Comparison of ENCODE assay signal across 25 cellular contexts in the genomic region with DNA sequence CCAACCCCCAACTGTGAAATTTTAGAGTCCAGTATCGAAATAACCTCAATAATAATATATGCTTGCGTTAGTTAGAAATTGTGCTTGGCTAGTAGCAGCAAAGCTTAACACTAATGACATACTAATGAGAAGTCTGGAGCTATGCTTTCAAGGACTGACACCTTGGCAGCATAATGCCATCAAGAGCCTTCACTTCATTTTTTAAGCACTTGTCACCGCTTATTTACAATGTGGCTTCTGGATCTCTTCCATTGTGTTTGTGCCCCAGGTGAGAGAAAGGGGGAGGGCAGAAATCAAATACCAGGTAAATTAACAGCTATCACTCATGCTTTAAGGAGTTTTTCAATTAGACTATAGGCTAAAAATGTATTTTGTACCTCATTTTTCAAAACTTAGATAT.
"Had no signal": no experiment of that assay in that cellular context is flagged by ENCODE, and none has a peak within 500 bp of the region (broad histone marks: within the 10 kb centered on the region; RNA-seq: fewer than 3 reads in every experiment).

No MANE protein-coding gene starts in this region.

- ATAC-seq: activated T-cell treated with anti-CD3 and anti-CD28 coated beads, Interleukin-2, amount 50 U/mL, for 4 hours; K562; Panc1; Right ventricle myocardium inferior; T-cell had no signal

- H3K27ac ChIP-seq: brain microvascular endothelial cell, cardiac muscle cell, SK-N-MC had no signal

- H3K36me3 ChIP-seq: brain microvascular endothelial cell, cardiac muscle cell had no signal

- H3K27me3 ChIP-seq: brain microvascular endothelial cell, cardiac muscle cell had no signal

- H3K4me3 ChIP-seq: cardiac muscle cell, K562, SK-N-MC had no signal

- DNase-seq: activated B cell treated with CpG ODN at 0.5 μM for 24 hours; activated CD4-positive, alpha-beta T cell treated with anti-CD3 and anti-CD28 coated beads for 1 hour; activated CD4-positive, alpha-beta T cell treated with anti-CD3 and anti-CD28 coated beads, Interleukin-2, amount 10 ng/mL, durations not matched to agents 24 days and 14 days; activated CD4-positive, alpha-beta T cell treated with anti-CD3 and anti-CD28 coated beads, Interleukin-2, amount 50 U/mL, for 48 hours; activated effector memory CD4-positive, alpha-beta T cell treated with anti-CD3 and anti-CD28 coated beads, Interleukin-2, amount 50 U/mL, for 16 hours; activated naive CD4-positive, alpha-beta T cell treated with Interleukin-2 at 50 U/mL for 16 hours; activated T-cell treated with anti-CD3 and anti-CD28 coated beads, Interleukin-2, amount 50 U/mL, for 4 hours; amygdala; brain microvascular endothelial cell; Karpas-422; MM.1S; NCI-H1436 treated with DMSO at 0.1 percent for 48 hours; NCI-H187; NCI-H774; NK-92 treated with Interleukin-12 subunit alpha and Interleukin-12 subunit beta, amount 100 ng/mL, for 24 hours; OCI-M1; RPMI8226; T-cell; T-helper 2 cell; T1000 had no signal
